ENCODE assay signal across 8 cellular contexts in genomic region chr10:89645742-89646172, GRCh38. TPM values are rescaled to one million over a fixed set of nuclear protein-coding genes. Genes with fewer than 3 reads are reported as not detected.
A peak's percentile ranks its signal among the peaks of the same experiment; 100 is the strongest.
DNase-seq lines count a peak whose midpoint lies in the region; ATAC-seq and TF ChIP-seq lines count a peak whose summit lies in the region.

No MANE protein-coding gene starts in this region.

- H3K4me3 Mint-ChIP-seq in HFFc6 = no peak overlapping the region; the same call in 1 of the 2 replicates
- no peak overlapping the region for H3K4me3 Mint-ChIP-seq in T-helper 17 cell

- peaks cover 0 to 15% of the 10 kb centered on the region in 2 donors for H3K4me1 ChIP-seq in right atrium auricular region
- peaks cover 14% of the 10 kb centered on the region for H3K4me1 ChIP-seq in skeletal muscle satellite cell (ENCODE audit: control insufficient read depth, insufficient read depth, low read length)

- peaks cover 6% of the 10 kb centered on the region; the same call in 1 of the 2 replicates for H3K9me3 Mint-ChIP-seq in HFFc6

- peak overlapping the region; percentile 82 for H3K9ac ChIP-seq in skeletal muscle satellite cell (ENCODE audit: low read depth, low read length)

- H3K36me3 Mint-ChIP-seq in HFFc6 (ENCODE audit: low read depth) (no peaks in the 10 kb centered on the region), T-helper 17 cell (ENCODE audit: low read depth) (no peaks in the 10 kb centered on the region)

- peaks cover 10% of the 10 kb centered on the region for H3K4me1 Mint-ChIP-seq in HFFc6 (ENCODE audit: low read depth)
- peaks cover 10% of the 10 kb centered on the region for H3K4me1 Mint-ChIP-seq in T-helper 17 cell

- TF ChIP-seq CTCF in HFFc6 (IDR thresholded peaks at IDR 0.05) (no peak), right atrium auricular region (IDR thresholded peaks at IDR 0.05) (no peak)

- H3K9me3 ChIP-seq in T-helper 17 cell (ENCODE audit: control insufficient read depth, low read length, poor library complexity, severe bottlenecking) = no peaks in the 10 kb centered on the region
- H3K9me3 ChIP-seq in right atrium auricular region = no peaks in the 10 kb centered on the region
- H3K9me3 ChIP-seq in skeletal muscle satellite cell (replicated peaks; ENCODE audit: low read length) = no peaks in the 10 kb centered on the region

- DNase-seq in HFFc6 = no peak
- no peak for DNase-seq in T-helper 17 cell
- DNase-seq in right atrium auricular region (ENCODE audit: low spot score) = no peak
- DNase-seq in NCI-H1105 treated with DMSO at 0.1 percent for 48 hours (lab: John Stamatoyannopoulos, UW) = no peak
- no peak for DNase-seq in NCI-H2107 (lab: John Stamatoyannopoulos, UW)
- no peak for DNase-seq in cerebellum (ENCODE audit: low spot score)

- ATAC-seq in T-helper 17 cell (no peak), GM21619 (IDR thresholded peaks at IDR 0.05; ENCODE audit: unreplicated experiment) (no peak)

- H3K4me2 ChIP-seq in skeletal muscle satellite cell (ENCODE audit: low read length) = peak overlapping the region; percentile 96

- peak overlapping the region; percentile 79 for H3K27ac Mint-ChIP-seq in HFFc6
- H3K27ac Mint-ChIP-seq in T-helper 17 cell = peak overlapping the region; percentile 24

- H3K36me3 ChIP-seq in right atrium auricular region (no peaks in the 10 kb centered on the region), skeletal muscle satellite cell (ENCODE audit: insufficient read depth, low read length) (no peaks in the 10 kb centered on the region)

- H3K4me3 ChIP-seq in right atrium auricular region (peak overlapping the region in 1 of 2 donors; percentile 94), skeletal muscle satellite cell (ENCODE audit: low read length) (peak overlapping the region; percentile 80)

- H3K27me3 ChIP-seq in right atrium auricular region = no peaks in the 10 kb centered on the region
- H3K27me3 ChIP-seq in skeletal muscle satellite cell (ENCODE audit: control insufficient read depth, insufficient read depth, low read length) = no peaks in the 10 kb centered on the region

- H3K27ac ChIP-seq in right atrium auricular region = peak overlapping the region; percentile 95 to 99

- H3K27me3 Mint-ChIP-seq in HFFc6 (ENCODE audit: insufficient read depth) (peaks cover 3% of the 10 kb centered on the region), T-helper 17 cell (peaks cover 23% of the 10 kb centered on the region)

RNA-seq across cellular contexts. Expression of gene PANK1, which starts 0.7 kb away (rescaled TPM):
- total RNA-seq in HFFc6 (2021; fragmentation: NEBNext Ultra II Directional; extraction: Animal tissue kit (Norgen Biotek cat#: 25700)) = 1 to 10 TPM; 3.8 to 4.7 (median 4.3) TPM
- 1 to 10 TPM; 1.2 to 1.6 TPM for total RNA-seq in T-helper 17 cell
- 10 to 100 TPM in 1 of 2 donors, 1 to 10 TPM in 1; 7.4 to 15.5 TPM for total RNA-seq in right atrium auricular region
- total RNA-seq in skeletal muscle satellite cell (2012; rRNA removed) = 2.2 and 3.0 TPM in 2 replicates
- 29.7 TPM for total RNA-seq in cerebellum

RNA-seq across cellular contexts. Expression of gene KIF20B, which starts 55.6 kb away (rescaled TPM):
- total RNA-seq in HFFc6 (2021; fragmentation: NEBNext Ultra II Directional; extraction: Animal tissue kit (Norgen Biotek cat#: 25700)) = 10 to 100 TPM; 15.1 to 41.5 (median 36.8) TPM
- total RNA-seq in T-helper 17 cell (10 to 100 TPM; 17.6 to 36.2 TPM), right atrium auricular region (1 to 10 TPM; 1.1 to 2.9 TPM), cerebellum (10.7 TPM)
- total RNA-seq in skeletal muscle satellite cell (2012; rRNA removed) = 13.8 and 14.7 TPM in 2 replicates
